ENCODE assay signal across 8 cellular contexts in the genomic region with DNA sequence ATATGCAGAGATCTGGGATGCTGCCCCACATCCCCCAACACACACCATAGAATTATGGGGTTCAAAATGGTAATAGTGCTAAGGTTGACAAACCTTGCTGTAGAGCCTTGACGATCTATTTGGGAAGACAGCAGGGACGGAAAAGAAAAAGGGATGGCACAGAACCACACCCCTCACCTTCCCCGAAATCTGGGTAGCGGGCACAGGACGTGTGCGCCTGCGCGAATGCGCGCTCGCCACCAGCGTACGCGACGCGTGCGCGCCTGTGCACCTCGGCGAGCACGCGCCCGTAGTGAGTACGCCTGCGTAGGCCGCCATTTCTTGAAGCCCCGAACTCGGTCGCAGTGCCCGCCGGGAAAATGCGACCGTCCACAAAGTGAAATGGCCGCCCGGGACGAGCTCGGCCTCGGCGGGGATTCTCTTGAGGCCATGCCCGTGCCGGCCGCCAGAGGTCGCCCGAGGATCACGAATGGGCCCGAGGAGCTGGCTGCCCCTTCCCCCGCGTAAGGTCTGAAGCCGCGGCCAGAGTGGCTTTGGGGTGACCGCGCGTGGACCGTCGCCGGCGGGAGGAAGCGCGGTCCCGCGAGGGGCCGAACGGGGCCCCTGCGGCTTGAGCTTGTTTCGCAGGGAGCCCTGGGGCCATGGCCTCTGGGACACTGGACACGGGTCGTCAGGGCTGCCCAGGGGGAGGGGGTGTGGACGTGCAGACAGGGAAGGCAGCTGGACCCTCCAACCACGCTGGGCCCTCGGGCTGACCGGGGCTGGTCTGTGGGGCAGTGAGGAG. TPM values are rescaled to one million over a fixed set of nuclear protein-coding genes. Genes with fewer than 3 reads are reported as not detected.
A peak's percentile ranks its signal among the peaks of the same experiment; 100 is the strongest.
DNase-seq lines count a peak whose midpoint lies in the region; ATAC-seq and TF ChIP-seq lines count a peak whose summit lies in the region.

No MANE protein-coding gene starts in this region.

- H3K4me3 ChIP-seq in heart right ventricle: peak overlapping the region; percentile 41 to 69 (median 60)
- H3K4me3 ChIP-seq in upper lobe of right lung: peak overlapping the region; percentile 54

- H3K9me3 ChIP-seq in heart right ventricle (no peaks in the 10 kb centered on the region), upper lobe of right lung (no peaks in the 10 kb centered on the region)

- H3K4me1 ChIP-seq in heart right ventricle (peaks cover 0 to 13% (median 0%) of the 10 kb centered on the region in 9 donors), upper lobe of right lung (no peaks in the 10 kb centered on the region)

- WGBS in heart right ventricle, 2 donors: 0 to 1% methylated on average over 57 to 70 of the region's 71 CpGs

- peak; percentile 82 for TF ChIP-seq CTCF in GM13976 (IDR thresholded peaks at IDR 0.05; ENCODE audit: borderline replicate concordance, control extremely low read depth, extremely low read depth, insufficient read depth, missing control alignments)
- TF ChIP-seq CTCF in heart right ventricle (IDR thresholded peaks at IDR 0.05): peak; percentile 52 to 91 (median 83)
- TF ChIP-seq CTCF in upper lobe of right lung (IDR thresholded peaks at IDR 0.05): peak; percentile 83

- DNase-seq in GM13976 (ENCODE audit: low spot score): peak; percentile 94
- peak; percentile 97 for DNase-seq in NCI-H1436 (lab: John Stamatoyannopoulos, UW)
- DNase-seq in T follicular helper cell (ENCODE audit: low read depth): peak; percentile 85
- peak; percentile 84 for DNase-seq in amniotic epithelial cell (ENCODE audit: low read depth)
- peak; percentile 89 to 90 for DNase-seq in heart right ventricle
- DNase-seq in posterior vena cava (ENCODE audit: low spot score): peak; percentile 97
- peak; percentile 94 for DNase-seq in upper lobe of right lung

- H3K36me3 ChIP-seq in heart right ventricle: no peaks in the 10 kb centered on the region
- H3K36me3 ChIP-seq in upper lobe of right lung: no peaks in the 10 kb centered on the region

- in situ Hi-C loops in GM13976 (cut with MboI; ENCODE audit: low sequenced_read_pairs, unreplicated experiment): no loop called here

- no peaks in the 10 kb centered on the region for H3K27me3 ChIP-seq in heart right ventricle
- H3K27me3 ChIP-seq in upper lobe of right lung: no peaks in the 10 kb centered on the region

- ATAC-seq in HG02852 (IDR thresholded peaks at IDR 0.05; ENCODE audit: unreplicated experiment): peak; percentile 83
- ATAC-seq in heart right ventricle: peak; percentile 94 to 99 (median 98)
- ATAC-seq in upper lobe of right lung: peak; percentile 98

- peak overlapping the region in 9 of 10 donors; percentile 68 to 89 (median 82) for H3K27ac ChIP-seq in heart right ventricle
- peak overlapping the region; percentile 85 for H3K27ac ChIP-seq in upper lobe of right lung

- intact Hi-C loops in heart right ventricle (cut with DNase I): loop anchor here in 2 of 10 donors (5.0 to 10.0 kb wide), 3 partner anchors 531 to 723 kb away; partner anchors contain the start of gene HAUS7 (in 2 of the 2)
- intact Hi-C loops in posterior vena cava (cut with DNase I): no loop called here
- intact Hi-C loops in upper lobe of right lung (cut with DNase I): no loop called here

RNA-seq across cellular contexts. Expression of gene ZNF185, which starts 43.7 kb away (rescaled TPM):
- total RNA-seq in heart right ventricle (1 to 10 TPM; 1.2 to 4.5 (median 1.5) TPM), posterior vena cava (1 to 10 TPM; 2.8 to 7.9 TPM), upper lobe of right lung (16.3 TPM)
- polyA plus RNA-seq in heart right ventricle: under 1 TPM; 0.51 to 0.62 TPM

RNA-seq across cellular contexts. Expression of gene PNMA5, which starts 52.4 kb away (rescaled TPM):
- not detected for total RNA-seq in heart right ventricle
- not detected for polyA plus RNA-seq in heart right ventricle
- total RNA-seq in posterior vena cava: not detected
- total RNA-seq in upper lobe of right lung: not detected

Comparison
In these comparisons a context has a peak if more than half of its experiments do, and no peak if none do; other contexts are left out.
1. Peak in every context shown above with its lines: DNase-seq, ATAC-seq, H3K4me3 ChIP-seq and H3K27ac ChIP-seq.